13 cellular contexts compared by ENCODE assay signal in the genomic region with DNA sequence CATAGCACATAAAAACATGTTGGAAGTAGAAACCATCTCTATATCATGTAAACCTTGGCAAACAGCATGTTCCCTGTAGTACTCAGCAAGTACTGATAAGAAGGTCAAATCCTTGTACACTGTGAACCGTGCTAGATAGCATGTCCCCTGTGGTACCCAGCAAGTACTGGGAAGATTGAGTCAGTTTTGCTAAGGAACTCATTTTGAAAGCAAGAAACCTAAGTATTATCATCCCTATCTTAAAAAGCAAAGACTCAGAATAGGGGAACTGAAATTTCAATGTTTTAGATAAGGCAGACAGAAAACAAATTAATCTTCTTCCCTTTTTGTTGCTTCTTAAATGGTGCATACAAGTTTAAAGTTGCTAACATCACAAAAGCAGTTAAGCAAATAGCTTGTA.
DNase-seq lines count a peak whose midpoint lies in the region; ATAC-seq and TF ChIP-seq lines count a peak whose summit lies in the region.
"Had no signal": no experiment of that assay in that cellular context is flagged by ENCODE, and none has a peak within 500 bp of the region (broad histone marks: within the 10 kb centered on the region; RNA-seq: fewer than 3 reads in every experiment).

No MANE protein-coding gene starts in this region.

- TF ChIP-seq CTCF in GM06990 (IDR thresholded peaks at IDR 0.05; ENCODE audit: insufficient read depth, low read length, poor library complexity, severe bottlenecking) = no peak
- no peak for TF ChIP-seq CTCF in transverse colon (IDR thresholded peaks at IDR 0.05)
- no peak for TF ChIP-seq CTCF in ascending aorta (IDR thresholded peaks at IDR 0.05)
- no peak for TF ChIP-seq CTCF in esophagus squamous epithelium (IDR thresholded peaks at IDR 0.05)

- ATAC-seq in GM19324 (IDR thresholded peaks at IDR 0.05; ENCODE audit: low FRiP score, unreplicated experiment) = peak; percentile 85
- peak; percentile 94 for ATAC-seq in HG02678 (IDR thresholded peaks at IDR 0.05; ENCODE audit: unreplicated experiment)
- peak; percentile 94 for ATAC-seq in HG03457 (IDR thresholded peaks at IDR 0.05; ENCODE audit: unreplicated experiment)
- ATAC-seq in left colon = no peak
- ATAC-seq: foreskin keratinocyte, T-helper 17 cell had no signal

- DNase-seq in GM06990 (ENCODE audit: extremely low read depth, insufficient read length) (peak; percentile 33), transverse colon (no peak), left colon (no peak), ascending aorta (ENCODE audit: low spot score in 2 of 2) (no peak), esophagus squamous epithelium (lab: John Stamatoyannopoulos, UW) (no peak)
- DNase-seq: ACHN; foreskin keratinocyte; stimulated activated CD4-positive, alpha-beta T cell treated with anti-CD3 and anti-CD28 coated beads, Interleukin-4, amount 100 ng/mL, for 4 hours; T-helper 17 cell; thyroid gland had no signal

- H3K27ac ChIP-seq in transverse colon (no peak overlapping the region), ascending aorta (no peak overlapping the region), esophagus squamous epithelium (no peak overlapping the region)
- H3K27ac ChIP-seq: foreskin keratinocyte, thyroid gland had no signal

- H3K4me1 ChIP-seq in transverse colon = no peaks in the 10 kb centered on the region
- H3K4me1 ChIP-seq in ascending aorta = no peaks in the 10 kb centered on the region
- H3K4me1 ChIP-seq in esophagus squamous epithelium = peaks cover 0 to 6% (median 0%) of the 10 kb centered on the region in 3 donors
- H3K4me1 ChIP-seq: foreskin keratinocyte had no signal

- no peak overlapping the region for H3K4me3 ChIP-seq in GM06990 (replicated peaks; ENCODE audit: low read depth, low read length)
- H3K4me3 ChIP-seq in transverse colon = no peak overlapping the region
- H3K4me3 ChIP-seq in ascending aorta = no peak overlapping the region
- H3K4me3 ChIP-seq in esophagus squamous epithelium = no peak overlapping the region
- H3K4me3 ChIP-seq: thyroid gland had no signal

- TF ChIP-seq POLR2A in transverse colon (IDR thresholded peaks at IDR 0.05) (no peak), esophagus squamous epithelium (IDR thresholded peaks at IDR 0.05) (no peak)

- no peak for TF ChIP-seq EP300 in transverse colon (IDR thresholded peaks at IDR 0.05; ENCODE audit: low read depth)

- in situ Hi-C loops in transverse colon (cut with MboI; ENCODE audit: low pct_ligation_motif_present in 1 of 4, low pct_unique_long_range_greater_than_20kb in 1 of 4, low sequenced_read_pairs in 3 of 4) = no loop called here

- no peaks in the 10 kb centered on the region; the same call in 1 of the 2 replicates for H3K27me3 ChIP-seq in GM06990 (replicated peaks; ENCODE audit: control insufficient read depth, insufficient read depth, low read length)
- no peaks in the 10 kb centered on the region for H3K27me3 ChIP-seq in transverse colon
- H3K27me3 ChIP-seq in ascending aorta = no peaks in the 10 kb centered on the region
- peaks cover 0 to 8% (median 0%) of the 10 kb centered on the region in 4 donors for H3K27me3 ChIP-seq in esophagus squamous epithelium
- H3K27me3 ChIP-seq: foreskin keratinocyte, thyroid gland had no signal

- intact Hi-C loops in transverse colon (cut with DNase I; ENCODE audit: low total_unique reads) = no loop called here
- intact Hi-C loops in left colon (cut with DNase I, micrococcal nuclease) = no loop called here
- intact Hi-C loops in ascending aorta (cut with DNase I) = no loop called here
- intact Hi-C loops in esophagus squamous epithelium (cut with DNase I) = no loop called here

- H3K9me3 ChIP-seq in transverse colon (no peaks in the 10 kb centered on the region), ascending aorta (peaks cover 0 to 2% of the 10 kb centered on the region in 2 donors), esophagus squamous epithelium (no peaks in the 10 kb centered on the region)
- H3K9me3 ChIP-seq: thyroid gland had no signal

- 42 to 51% methylated on average over 1 of the region's 1 CpG for WGBS in transverse colon (ENCODE audit: low coverage in 1 of 2), 2 donors
- WGBS in esophagus squamous epithelium, 2 donors = 36 to 50% methylated on average over 1 of the region's 1 CpG

- H3K36me3 ChIP-seq in GM06990 (ENCODE audit: control insufficient read depth, insufficient read depth, low read length) = no peaks in the 10 kb centered on the region
- H3K36me3 ChIP-seq in transverse colon = no peaks in the 10 kb centered on the region
- H3K36me3 ChIP-seq in ascending aorta = no peaks in the 10 kb centered on the region
- H3K36me3 ChIP-seq in esophagus squamous epithelium = no peaks in the 10 kb centered on the region
- H3K36me3 ChIP-seq: thyroid gland had no signal
